Comparison of ENCODE assay signal across 1 cellular context in the genomic region with DNA sequence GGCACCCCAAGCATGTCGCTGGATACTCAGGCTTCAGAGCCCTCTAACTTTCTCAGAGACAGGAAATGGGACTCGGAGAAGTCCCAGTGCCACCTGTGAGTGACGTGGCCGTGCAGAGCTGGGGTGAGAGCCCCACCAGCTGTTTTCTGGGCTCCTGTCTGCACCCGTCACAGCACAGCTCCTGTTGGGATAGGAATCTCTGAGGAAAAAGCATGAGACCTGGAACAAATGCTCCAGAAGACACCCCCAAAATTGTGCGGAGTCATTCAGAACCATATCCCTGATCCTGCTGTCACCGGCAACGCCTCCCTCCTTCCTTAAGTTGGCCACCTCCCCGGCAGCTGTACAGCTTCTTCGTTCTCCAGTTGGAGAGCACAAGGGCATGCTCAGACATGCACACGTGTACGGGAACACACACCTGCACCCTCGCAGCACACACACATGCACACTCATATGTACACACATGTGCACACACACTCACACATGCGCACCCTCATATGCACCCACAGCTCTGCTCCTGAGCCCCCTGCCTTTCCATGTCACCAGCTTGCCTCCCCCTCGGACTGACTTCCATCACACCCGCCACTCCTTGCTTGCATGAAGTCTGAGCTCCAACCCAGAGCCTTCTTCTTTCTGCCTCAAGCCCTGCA.
TF ChIP-seq lines count a peak whose summit lies in the region.

No MANE protein-coding gene starts in this region.

TF ChIP-seq in H1, 55 proteins besides CTCF, POLR2A, EP300 and RAD21:
- TF ChIP-seq EZH2 (IDR thresholded peaks at IDR 0.05; ENCODE audit: low read depth, low read length, severe bottlenecking) (no peak), RBBP5 (IDR thresholded peaks at IDR 0.05; ENCODE audit: borderline replicate concordance, low read depth, low read length) (no peak), KDM1A (IDR thresholded peaks at IDR 0.05; ENCODE audit: borderline replicate concordance, low read length) (no peak), KDM5A (IDR thresholded peaks at IDR 0.05; ENCODE audit: low read length) (no peak), TAF1 (IDR thresholded peaks at IDR 0.05; ENCODE audit: low read depth, low read length) (no peak), TEAD4 (IDR thresholded peaks at IDR 0.05; ENCODE audit: low read depth, low read length) (no peak), BRCA1 (IDR thresholded peaks at IDR 0.05; ENCODE audit: low read depth, low read length) (no peak)
- TF ChIP-seq, protein P1, sequence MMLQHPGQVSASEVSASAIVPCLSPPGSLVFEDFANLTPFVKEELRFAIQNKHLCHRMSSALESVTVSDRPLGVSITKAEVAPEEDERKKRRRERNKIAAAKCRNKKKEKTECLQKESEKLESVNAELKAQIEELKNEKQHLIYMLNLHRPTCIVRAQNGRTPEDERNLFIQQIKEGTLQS (IDR thresholded peaks at IDR 0.05; ENCODE audit: insufficient read depth, low read depth, low read length) = no peak
- TF ChIP-seq, protein P2, sequence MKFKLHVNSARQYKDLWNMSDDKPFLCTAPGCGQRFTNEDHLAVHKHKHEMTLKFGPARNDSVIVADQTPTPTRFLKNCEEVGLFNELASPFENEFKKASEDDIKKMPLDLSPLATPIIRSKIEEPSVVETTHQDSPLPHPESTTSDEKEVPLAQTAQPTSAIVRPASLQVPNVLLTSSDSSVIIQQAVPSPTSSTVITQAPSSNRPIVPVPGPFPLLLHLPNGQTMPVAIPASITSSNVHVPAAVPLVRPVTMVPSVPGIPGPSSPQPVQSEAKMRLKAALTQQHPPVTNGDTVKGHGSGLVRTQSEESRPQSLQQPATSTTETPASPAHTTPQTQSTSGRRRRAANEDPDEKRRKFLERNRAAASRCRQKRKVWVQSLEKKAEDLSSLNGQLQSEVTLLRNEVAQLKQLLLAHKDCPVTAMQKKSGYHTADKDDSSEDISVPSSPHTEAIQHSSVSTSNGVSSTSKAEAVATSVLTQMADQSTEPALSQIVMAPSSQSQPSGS (IDR thresholded peaks at IDR 0.05; ENCODE audit: low read length) = no peak
